Comparison of ENCODE assay signal across 19 cellular contexts in genomic region chr6:106736502-106736901, GRCh38.
DNase-seq lines count a peak whose midpoint lies in the region; ATAC-seq and TF ChIP-seq lines count a peak whose summit lies in the region.
"Had no signal": no experiment of that assay in that cellular context is flagged by ENCODE, and none has a peak within 500 bp of the region (broad histone marks: within the 10 kb centered on the region; RNA-seq: fewer than 3 reads in every experiment).

No MANE protein-coding gene starts in this region.

- TF ChIP-seq POLR2A in sigmoid colon (IDR thresholded peaks at IDR 0.05) = no peak

- no peak overlapping the region for H2BK120ac ChIP-seq in trophoblast cell (ENCODE audit: insufficient read depth, low read length, poor library complexity)

- peaks cover 35% of the 10 kb centered on the region for H3K79me2 ChIP-seq in DOHH2 (ENCODE audit: control insufficient read depth, low read length)
- no peaks in the 10 kb centered on the region for H3K79me2 ChIP-seq in trophoblast cell (ENCODE audit: control insufficient read depth, insufficient read depth, low read length, poor library complexity)

- H3F3A ChIP-seq in DOHH2 (ENCODE audit: control insufficient read depth, insufficient read depth) = peaks cover 8% of the 10 kb centered on the region; the same call in 1 of the 2 replicates

- no peaks in the 10 kb centered on the region for H4K20me1 ChIP-seq in DOHH2 (ENCODE audit: control insufficient read depth, insufficient read depth, low read depth, low read length)

- no peak overlapping the region for H3K27ac ChIP-seq in DOHH2 (ENCODE audit: low read depth, low read length)
- H3K27ac ChIP-seq in RWPE1 = peak overlapping the region; percentile 34; the same call in 1 of the 2 replicates
- H3K27ac ChIP-seq in epithelial cell of prostate = peak overlapping the region; percentile 47
- H3K27ac ChIP-seq in trophoblast cell (ENCODE audit: low read depth, low read length) = no peak overlapping the region
- no peak overlapping the region for H3K27ac ChIP-seq in sigmoid colon

- H3K4me3 ChIP-seq in DOHH2 (ENCODE audit: low read length) (no peak overlapping the region), trophoblast cell (ENCODE audit: low read depth, low read length) (no peak overlapping the region), sigmoid colon (no peak overlapping the region)
- H3K4me3 ChIP-seq: K562 had no signal

- H3K79me1 ChIP-seq in trophoblast cell (ENCODE audit: low read length) = no peaks in the 10 kb centered on the region

- H2BK5ac ChIP-seq in trophoblast cell (ENCODE audit: low read depth, low read length, poor library complexity) = no peak overlapping the region

- H4K91ac ChIP-seq in trophoblast cell (ENCODE audit: low read depth, low read length) = no peak overlapping the region

- H2BK12ac ChIP-seq in trophoblast cell (ENCODE audit: low read length) = no peak overlapping the region

- no peak for ATAC-seq in activated CD8-positive, alpha-beta T cell treated with anti-CD3 and anti-CD28 coated beads for 36 hours
- ATAC-seq: HCT116, K562 had no signal

- WGBS in trophoblast cell (ENCODE audit: extremely low coverage, insufficient coverage, insufficient read length) = no CpG with 5 or more reads among the region's 2 CpGs
- WGBS in sigmoid colon, 2 donors = 65 to 72% methylated on average over 2 of the region's 2 CpGs

- no peak overlapping the region for H3K4ac ChIP-seq in trophoblast cell (ENCODE audit: low read depth, low read length)

- DNase-seq in RWPE1 (ENCODE audit: low spot score) = no peak
- DNase-seq in epithelial cell of prostate (ENCODE audit: low read depth, low spot score) = no peak
- DNase-seq in trophoblast cell = peak; percentile 60 to 81
- DNase-seq in activated CD8-positive, alpha-beta T cell treated with anti-CD3 and anti-CD28 coated beads for 36 hours = no peak
- no peak for DNase-seq in NCI-H1694 treated with DMSO at 0.1 percent for 48 hours (lab: John Stamatoyannopoulos, UW)
- no peak for DNase-seq in T-helper 2 cell treated with Interferon-gamma antibody and Interleukin-4, amounts not matched to agents 5 μg/mL and 100 μg/mL, for 36 hours (ENCODE audit: low spot score)
- DNase-seq in sigmoid colon = no peak
- DNase-seq: AML-193; Calu3; CD4-positive, alpha-beta T cell; DMS53; NCI-H1092; NCI-H146; NCI-H2081 treated with DMSO at 0.1 percent for 48 hours; NCI-H524; SIG-M5 had no signal

- peaks cover 12% of the 10 kb centered on the region for H3K27me3 Mint-ChIP-seq in activated CD8-positive, alpha-beta T cell treated with anti-CD3 and anti-CD28 coated beads for 36 hours
- peaks cover 39% of the 10 kb centered on the region for H3K27me3 Mint-ChIP-seq in T-helper 2 cell treated with Interferon-gamma antibody and Interleukin-4, amounts not matched to agents 5 μg/mL and 100 μg/mL, for 36 hours (ENCODE audit: low read depth)

- H3K4me3 Mint-ChIP-seq in activated CD8-positive, alpha-beta T cell treated with anti-CD3 and anti-CD28 coated beads for 36 hours = no peak overlapping the region
- H3K4me3 Mint-ChIP-seq in T-helper 2 cell treated with Interferon-gamma antibody and Interleukin-4, amounts not matched to agents 5 μg/mL and 100 μg/mL, for 36 hours = no peak overlapping the region
- H3K4me3 Mint-ChIP-seq: CD4-positive, alpha-beta T cell had no signal

- CTCF ChIA-PET in RWPE1 (lab: Yijun Ruan, JAX) = interaction anchor here (0.7 to 1.3 kb wide), 2 partner anchors 208 to 243 kb away, joined by 4 to 5 read pairs; no protein-coding TSS in a partner anchor
- CTCF ChIA-PET in activated CD8-positive, alpha-beta T cell treated with anti-CD3 and anti-CD28 coated beads for 36 hours (lab: Charles Lee) = no interaction called here

- H3K4me1 ChIP-seq in DOHH2 (ENCODE audit: control insufficient read depth, low read length) (peaks cover 71% of the 10 kb centered on the region), trophoblast cell (ENCODE audit: control insufficient read depth in 1 of 2, insufficient read depth in 2 of 2, low read length in 2 of 2) (no peaks in the 10 kb centered on the region), sigmoid colon (no peaks in the 10 kb centered on the region)

- no peak overlapping the region for H2AK5ac ChIP-seq in trophoblast cell (ENCODE audit: low read length)

- H3K9me2 ChIP-seq in DOHH2 (replicated peaks; ENCODE audit: control insufficient read depth, low read length) = no peaks in the 10 kb centered on the region

- H3K9ac ChIP-seq in trophoblast cell (ENCODE audit: low read length) = no peak overlapping the region

- H3K14ac ChIP-seq in trophoblast cell (ENCODE audit: low read length) = no peak overlapping the region

- POLR2A ChIA-PET in RWPE1 (lab: Yijun Ruan, JAX; ENCODE audit: low non-redundant PET) = no interaction called here
- POLR2A ChIA-PET in activated CD8-positive, alpha-beta T cell treated with anti-CD3 and anti-CD28 coated beads for 36 hours (lab: Charles Lee) = no interaction called here

- no peak overlapping the region for H4K8ac ChIP-seq in trophoblast cell (ENCODE audit: low read depth, low read length)

- no peak overlapping the region for H4K12ac ChIP-seq in trophoblast cell (ENCODE audit: low read depth, low read length)

- H3K9me3 Mint-ChIP-seq in activated CD8-positive, alpha-beta T cell treated with anti-CD3 and anti-CD28 coated beads for 36 hours = peaks cover 3% of the 10 kb centered on the region
- no peaks in the 10 kb centered on the region for H3K9me3 Mint-ChIP-seq in T-helper 2 cell treated with Interferon-gamma antibody and Interleukin-4, amounts not matched to agents 5 μg/mL and 100 μg/mL, for 36 hours
- H3K9me3 Mint-ChIP-seq: CD4-positive, alpha-beta T cell had no signal

- H3K36me3 Mint-ChIP-seq in activated CD8-positive, alpha-beta T cell treated with anti-CD3 and anti-CD28 coated beads for 36 hours (ENCODE audit: low read depth) = no peaks in the 10 kb centered on the region
- H3K36me3 Mint-ChIP-seq in T-helper 2 cell treated with Interferon-gamma antibody and Interleukin-4, amounts not matched to agents 5 μg/mL and 100 μg/mL, for 36 hours (ENCODE audit: low read depth) = no peaks in the 10 kb centered on the region

- no peak overlapping the region for H2AFZ ChIP-seq in trophoblast cell (ENCODE audit: insufficient read depth, low read length, poor library complexity)

- no peak for TF ChIP-seq EP300 in sigmoid colon (IDR thresholded peaks at IDR 0.05)

- H3K36me3 ChIP-seq in DOHH2 (ENCODE audit: control insufficient read depth, low read length) (peaks cover 21% of the 10 kb centered on the region), trophoblast cell (ENCODE audit: control insufficient read depth in 1 of 2, insufficient read depth in 2 of 2, low read length in 2 of 2) (no peaks in the 10 kb centered on the region), sigmoid colon (no peaks in the 10 kb centered on the region)

- no peak overlapping the region for H3K27ac Mint-ChIP-seq in activated CD8-positive, alpha-beta T cell treated with anti-CD3 and anti-CD28 coated beads for 36 hours
- H3K27ac Mint-ChIP-seq in T-helper 2 cell treated with Interferon-gamma antibody and Interleukin-4, amounts not matched to agents 5 μg/mL and 100 μg/mL, for 36 hours = no peak overlapping the region
- H3K27ac Mint-ChIP-seq: CD4-positive, alpha-beta T cell had no signal

- intact Hi-C loops in activated CD8-positive, alpha-beta T cell treated with anti-CD3 and anti-CD28 coated beads for 36 hours (cut with micrococcal nuclease) = no loop called here
- intact Hi-C loops in sigmoid colon (cut with DNase I) = no loop called here

- no peak overlapping the region for H3K23ac ChIP-seq in trophoblast cell (ENCODE audit: low read length)

- H3K4me2 ChIP-seq in DOHH2 (ENCODE audit: low read length) (peak overlapping the region; percentile 70), trophoblast cell (ENCODE audit: low read length) (no peak overlapping the region)

- no peak overlapping the region for H3K18ac ChIP-seq in trophoblast cell (ENCODE audit: low read length)

- H3K9me3 ChIP-seq in DOHH2 (ENCODE audit: control insufficient read depth, insufficient read depth, low read length) (no peaks in the 10 kb centered on the region), trophoblast cell (ENCODE audit: insufficient read depth, low read depth, low read length) (peaks cover 4% of the 10 kb centered on the region), sigmoid colon (peaks cover 0 to 3% (median under 1%) of the 10 kb centered on the region in 4 donors)

- TF ChIP-seq CTCF in DOHH2 (IDR thresholded peaks at IDR 0.05; ENCODE audit: low read depth, low read length, poor library complexity, severe bottlenecking) (no peak), RWPE1 (conservative IDR thresholded peaks at IDR 0.05; ENCODE audit: low read depth) (no peak), sigmoid colon (IDR thresholded peaks at IDR 0.05) (no peak)
- TF ChIP-seq CTCF in activated CD8-positive, alpha-beta T cell treated with anti-CD3 and anti-CD28 coated beads for 36 hours (IDR thresholded peaks at IDR 0.05) = no peak

- H3K4me1 Mint-ChIP-seq in activated CD8-positive, alpha-beta T cell treated with anti-CD3 and anti-CD28 coated beads for 36 hours (ENCODE audit: low read depth) = no peaks in the 10 kb centered on the region
- no peaks in the 10 kb centered on the region for H3K4me1 Mint-ChIP-seq in T-helper 2 cell treated with Interferon-gamma antibody and Interleukin-4, amounts not matched to agents 5 μg/mL and 100 μg/mL, for 36 hours (ENCODE audit: low read depth)

- H3K27me3 ChIP-seq in DOHH2 (ENCODE audit: control insufficient read depth, low read length) (no peaks in the 10 kb centered on the region), trophoblast cell (ENCODE audit: insufficient read depth, low read length) (no peaks in the 10 kb centered on the region), sigmoid colon (no peaks in the 10 kb centered on the region)

Comparison
In these comparisons a context has a peak if more than half of its experiments do, and no peak if none do; other contexts are left out.
1. H3K27ac ChIP-seq: peak in RWPE1 (single experiment) and epithelial cell of prostate (single experiment); none in DOHH2 (single experiment), trophoblast cell (single experiment) and sigmoid colon (0 of 4).
2. DNase-seq: peak in trophoblast cell (2 of 2); none in RWPE1 (single experiment), epithelial cell of prostate (single experiment), activated CD8-positive, alpha-beta T cell treated with anti-CD3 and anti-CD28 coated beads for 36 hours (single experiment), NCI-H1694 treated with DMSO at 0.1 percent for 48 hours (single experiment), T-helper 2 cell treated with Interferon-gamma antibody and Interleukin-4, amounts not matched to agents 5 μg/mL and 100 μg/mL, for 36 hours (single experiment) and sigmoid colon (single experiment).